11 cellular contexts compared by ENCODE assay signal in genomic region chr19:33311326-33311682, GRCh38. TPM values are rescaled to one million over a fixed set of nuclear protein-coding genes. Genes with fewer than 3 reads are reported as not detected.
DNase-seq lines count a peak whose midpoint lies in the region; ATAC-seq and TF ChIP-seq lines count a peak whose summit lies in the region.
"Had no signal": no experiment of that assay in that cellular context is flagged by ENCODE, and none has a peak within 500 bp of the region (broad histone marks: within the 10 kb centered on the region; RNA-seq: fewer than 3 reads in every experiment).

No MANE protein-coding gene starts in this region.

- H2AFZ ChIP-seq in DND-41 (ENCODE audit: low read depth, low read length): no peak overlapping the region
- no peak overlapping the region for H2AFZ ChIP-seq in osteoblast (ENCODE audit: low read length)

- H3K27me3 ChIP-seq in DND-41 (ENCODE audit: insufficient read depth, low read length, poor library complexity): no peaks in the 10 kb centered on the region
- H3K27me3 ChIP-seq in body of pancreas: no peaks in the 10 kb centered on the region
- peaks cover 6% of the 10 kb centered on the region for H3K27me3 ChIP-seq in osteoblast (ENCODE audit: insufficient read depth, low read length)

- intact Hi-C loops in body of pancreas (cut with DNase I): no loop called here

- 40 to 56% methylated on average over 1 to 4 of the region's 4 CpGs for WGBS in body of pancreas, 2 donors

- ATAC-seq in DND-41 (ENCODE audit: insufficient read depth, low read depth): no peak
- peak; percentile 81 for ATAC-seq in body of pancreas
- no peak for ATAC-seq in GM21447 (IDR thresholded peaks at IDR 0.05; ENCODE audit: unreplicated experiment)
- ATAC-seq in GM18505 (IDR thresholded peaks at IDR 0.05; ENCODE audit: unreplicated experiment): no peak

- TF ChIP-seq CTCF in DND-41 (IDR thresholded peaks at IDR 0.05; ENCODE audit: borderline replicate concordance, extremely low read depth, low read length, poor library complexity, severe bottlenecking): peak; percentile 36
- peak; percentile 45; the same call in 1 of the 2 replicates for TF ChIP-seq CTCF in HFFc6 (IDR thresholded peaks at IDR 0.05)
- peak; percentile 35 to 72 (median 59) for TF ChIP-seq CTCF in body of pancreas (IDR thresholded peaks at IDR 0.05)
- no peak for TF ChIP-seq CTCF in osteoblast (IDR thresholded peaks at IDR 0.05; ENCODE audit: extremely low read depth, low read depth, low read length)

- no peaks in the 10 kb centered on the region for H3K9me3 Mint-ChIP-seq in HFFc6

- no peaks in the 10 kb centered on the region; the same call in 1 of the 2 replicates for H3K4me1 Mint-ChIP-seq in HFFc6 (ENCODE audit: low read depth)

- TF ChIP-seq POLR2A in body of pancreas (IDR thresholded peaks at IDR 0.05) (no peak), GM18505 (IDR thresholded peaks at IDR 0.05; ENCODE audit: borderline replicate concordance, extremely low read depth, insufficient read depth, insufficient read length) (no peak)

- H3K4me3 ChIP-seq in DND-41 (ENCODE audit: low read depth in 1 of 2, low read length in 2 of 2): no peak overlapping the region
- H3K4me3 ChIP-seq in body of pancreas: no peak overlapping the region
- H3K4me3 ChIP-seq in osteoblast (ENCODE audit: insufficient read depth, low read length): no peak overlapping the region

- no peaks in the 10 kb centered on the region for H3K79me2 ChIP-seq in DND-41 (ENCODE audit: insufficient read depth, low read length)
- no peaks in the 10 kb centered on the region for H3K79me2 ChIP-seq in osteoblast (ENCODE audit: insufficient read depth, low read length)

- no peaks in the 10 kb centered on the region for H3K4me1 ChIP-seq in DND-41 (ENCODE audit: insufficient read depth, low read length)
- peaks cover 40% of the 10 kb centered on the region for H3K4me1 ChIP-seq in body of pancreas
- no peaks in the 10 kb centered on the region for H3K4me1 ChIP-seq in osteoblast (ENCODE audit: insufficient read depth, low read length)

- no peak overlapping the region for H3K9ac ChIP-seq in DND-41 (ENCODE audit: low read depth, low read length)

- H4K20me1 ChIP-seq in DND-41 (ENCODE audit: insufficient read depth, low read length): no peaks in the 10 kb centered on the region
- H4K20me1 ChIP-seq in osteoblast (ENCODE audit: insufficient read depth, low read length): no peaks in the 10 kb centered on the region

- H3K27me3 Mint-ChIP-seq in HFFc6 (ENCODE audit: insufficient read depth): peaks cover 21% of the 10 kb centered on the region

- no peaks in the 10 kb centered on the region for H3K36me3 Mint-ChIP-seq in HFFc6 (ENCODE audit: low read depth)

- H3K9me3 ChIP-seq in DND-41 (ENCODE audit: insufficient read depth, low read length, severe bottlenecking) (no peaks in the 10 kb centered on the region), body of pancreas (no peaks in the 10 kb centered on the region), osteoblast (ENCODE audit: low read depth, low read length) (no peaks in the 10 kb centered on the region)

- no peak overlapping the region for H3K4me3 Mint-ChIP-seq in HFFc6

- H3K27ac Mint-ChIP-seq in HFFc6: no peak overlapping the region

- H3K36me3 ChIP-seq in DND-41 (ENCODE audit: insufficient read depth, low read length) (no peaks in the 10 kb centered on the region), body of pancreas (replicated peaks in 1 of 2; ENCODE audit: insufficient read depth in 1 of 2, low read depth in 2 of 2) (no peaks in the 10 kb centered on the region), osteoblast (ENCODE audit: insufficient read depth, low read length) (no peaks in the 10 kb centered on the region)

- DNase-seq in DND-41 (no peak), HFFc6 (no peak), body of pancreas (peak; percentile 57 to 72 (median 64)), osteoblast (ENCODE audit: insufficient read length, low spot score, missing footprints) (peak; percentile 0), epidermal melanocyte (ENCODE audit: insufficient read length, low spot score) (no peak), A172 (ENCODE audit: low spot score) (no peak)
- DNase-seq: activated naive CD4-positive, alpha-beta T cell treated with Interleukin-2 at 50 U/mL for 16 hours; DMS153; NCI-H1436 treated with DMSO at 0.1 percent for 48 hours had no signal

- no peak overlapping the region for H3K27ac ChIP-seq in DND-41 (ENCODE audit: low read length)
- H3K27ac ChIP-seq in body of pancreas: peak overlapping the region; percentile 42 to 68 (median 60)
- H3K27ac ChIP-seq in osteoblast (ENCODE audit: low read depth, low read length): no peak overlapping the region

- H3K4me2 ChIP-seq in DND-41 (ENCODE audit: insufficient read depth, low read length): no peak overlapping the region
- H3K4me2 ChIP-seq in osteoblast (ENCODE audit: insufficient read depth, low read length): no peak overlapping the region

RNA-seq across cellular contexts. Expression of gene CEBPA, which starts 9.0 kb away (rescaled TPM):
- under 1 TPM in 5 of 6 experiments, not detected in 1; 0.12 to 0.24 (median 0.14) TPM for total RNA-seq in HFFc6 (2021; fragmentation: NEBNext Ultra II Directional; extraction: Animal tissue kit (Norgen Biotek cat#: 25700))
- total RNA-seq in body of pancreas: 10 to 100 TPM; 12.5 to 73.2 TPM
- total RNA-seq in osteoblast: 3.6 and 5.0 TPM in 2 replicates
- total RNA-seq in A172 (2014; rRNA removed; shearing (Covaris generic)): 3.9 and 4.3 TPM in 2 replicates

Comparison
In these comparisons a context has a peak if more than half of its experiments do, and no peak if none do; other contexts are left out.
1. DNase-seq: peak in body of pancreas (4 of 4) and osteoblast (single experiment); none in DND-41 (single experiment), HFFc6 (single experiment), epidermal melanocyte (single experiment) and A172 (single experiment).
2. H3K27ac ChIP-seq: peak in body of pancreas (4 of 4); none in DND-41 (single experiment) and osteoblast (single experiment).